Comparison of ENCODE assay signal across 33 cellular contexts in the genomic region with DNA sequence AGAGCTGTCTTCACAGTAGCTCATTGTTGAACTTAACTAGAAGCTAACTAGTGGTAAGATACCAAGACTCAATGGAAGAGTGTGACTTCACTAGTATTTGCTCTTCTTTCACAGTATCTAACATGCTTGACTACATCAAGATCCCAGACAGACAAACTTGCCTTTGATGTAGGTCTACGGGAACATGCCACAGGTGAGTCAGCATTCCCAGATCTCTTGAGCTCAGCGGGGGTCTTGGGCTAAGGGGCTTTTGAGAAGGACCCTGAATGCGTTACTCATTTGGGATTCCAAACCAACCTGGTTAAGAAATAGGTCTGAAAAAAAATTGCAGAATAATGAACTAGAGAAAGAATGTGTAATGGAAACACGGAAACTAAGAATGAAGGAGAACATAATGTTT.
"Had no signal": no experiment of that assay in that cellular context is flagged by ENCODE, and none has a peak within 500 bp of the region (broad histone marks: within the 10 kb centered on the region; RNA-seq: fewer than 3 reads in every experiment).

No MANE protein-coding gene starts in this region.

- H3K4me3 Mint-ChIP-seq: activated CD4-positive, alpha-beta T cell treated with anti-CD3 and anti-CD28 coated beads, Interleukin-2, amount 10 ng/mL, durations not matched to agents 24 days and 14 days; activated CD8-positive, alpha-beta T cell treated with anti-CD3 and anti-CD28 coated beads for 36 hours; activated naive CD8-positive, alpha-beta T cell treated with anti-CD3 and anti-CD28 coated beads for 36 hours; activated T-cell treated with anti-CD3 and anti-CD28 coated beads, Interleukin-2, amount 50 U/mL, for 72 hours; activated T-helper 17 cell treated with anti-CD3 and anti-CD28 coated beads, Interleukin-2, amount 50 U/mL, for 72 hours; central memory CD8-positive, alpha-beta T cell had no signal

- H3K27ac Mint-ChIP-seq: activated CD4-positive, alpha-beta T cell treated with anti-CD3 and anti-CD28 coated beads, Interleukin-2, amount 10 ng/mL, durations not matched to agents 24 days and 14 days; activated CD8-positive, alpha-beta T cell treated with anti-CD3 and anti-CD28 coated beads for 36 hours; activated naive CD8-positive, alpha-beta T cell treated with anti-CD3 and anti-CD28 coated beads for 36 hours; activated T-cell treated with anti-CD3 and anti-CD28 coated beads, Interleukin-2, amount 50 U/mL, for 72 hours; activated T-helper 17 cell treated with anti-CD3 and anti-CD28 coated beads, Interleukin-2, amount 50 U/mL, for 72 hours had no signal

- DNase-seq: activated CD4-positive, alpha-beta T cell treated with anti-CD3 and anti-CD28 coated beads, Interleukin-2, amount 10 ng/mL, durations not matched to agents 24 days and 14 days; activated CD4-positive, alpha-beta T cell treated with anti-CD3 and anti-CD28 coated beads, Interleukin-2, amount 50 U/mL, for 4 hours; activated CD8-positive, alpha-beta T cell treated with anti-CD3 and anti-CD28 coated beads for 36 hours; activated effector memory CD4-positive, alpha-beta T cell treated with anti-CD3 and anti-CD28 coated beads, Interleukin-2, amount 50 U/mL, for 16 hours; activated naive CD4-positive, alpha-beta T cell; activated naive CD4-positive, alpha-beta T cell treated with anti-CD3 and anti-CD28 coated beads, Interleukin-2, amount 50 U/mL, for 16 hours; activated naive CD8-positive, alpha-beta T cell treated with anti-CD3 and anti-CD28 coated beads for 36 hours; activated T-cell treated with anti-CD3 and anti-CD28 coated beads, Interleukin-2, amount 50 U/mL, for 1 hour; activated T-cell treated with anti-CD3 and anti-CD28 coated beads, Interleukin-2, amount 50 U/mL, for 72 hours; amniotic stem cell; Karpas-422; KBM-7; NCI-H1048; NCI-H1105 treated with DMSO at 0.1 percent for 48 hours; NCI-H1436; NCI-H1694 treated with DMSO at 0.1 percent for 48 hours; NCI-H2029 treated with DMSO at 0.1 percent for 48 hours; NCI-H2107; NCI-H2171; NCI-H446; NCI-H524; NCI-H69; NCI-H82; SHP77; SJCRH30; T1000; WERI-Rb-1 had no signal

- H3K36me3 Mint-ChIP-seq: activated naive CD8-positive, alpha-beta T cell treated with anti-CD3 and anti-CD28 coated beads for 36 hours had no signal

- H3K9me3 ChIP-seq: ascending aorta, SJCRH30 had no signal

- H3K4me1 ChIP-seq: ascending aorta, SJCRH30 had no signal

- H3K27ac ChIP-seq: ascending aorta, cardiac muscle cell, SJCRH30, SK-N-MC, WERI-Rb-1 had no signal

- H3K4me3 ChIP-seq: ascending aorta, cardiac muscle cell, SJCRH30, SK-N-MC had no signal

- H3K36me3 ChIP-seq: ascending aorta, cardiac muscle cell, WERI-Rb-1 had no signal

- ATAC-seq: activated CD8-positive, alpha-beta T cell treated with anti-CD3 and anti-CD28 coated beads for 36 hours; activated T-cell treated with anti-CD3 and anti-CD28 coated beads, Interleukin-2, amount 50 U/mL, for 72 hours; activated T-helper 17 cell treated with anti-CD3 and anti-CD28 coated beads, Interleukin-2, amount 50 U/mL, for 72 hours; Panc1 had no signal

- H3K9me3 Mint-ChIP-seq: activated CD4-positive, alpha-beta T cell treated with anti-CD3 and anti-CD28 coated beads, Interleukin-2, amount 10 ng/mL, durations not matched to agents 24 days and 14 days; activated CD8-positive, alpha-beta T cell treated with anti-CD3 and anti-CD28 coated beads for 36 hours; activated naive CD8-positive, alpha-beta T cell treated with anti-CD3 and anti-CD28 coated beads for 36 hours; activated T-cell treated with anti-CD3 and anti-CD28 coated beads, Interleukin-2, amount 50 U/mL, for 72 hours; activated T-helper 17 cell treated with anti-CD3 and anti-CD28 coated beads, Interleukin-2, amount 50 U/mL, for 72 hours; central memory CD8-positive, alpha-beta T cell had no signal

- H3K27me3 Mint-ChIP-seq: activated CD4-positive, alpha-beta T cell treated with anti-CD3 and anti-CD28 coated beads, Interleukin-2, amount 10 ng/mL, durations not matched to agents 24 days and 14 days; activated CD8-positive, alpha-beta T cell treated with anti-CD3 and anti-CD28 coated beads for 36 hours; central memory CD8-positive, alpha-beta T cell had no signal

- H3K4me1 Mint-ChIP-seq: activated CD4-positive, alpha-beta T cell treated with anti-CD3 and anti-CD28 coated beads, Interleukin-2, amount 10 ng/mL, durations not matched to agents 24 days and 14 days; activated naive CD8-positive, alpha-beta T cell treated with anti-CD3 and anti-CD28 coated beads for 36 hours; activated T-helper 17 cell treated with anti-CD3 and anti-CD28 coated beads, Interleukin-2, amount 50 U/mL, for 72 hours; central memory CD8-positive, alpha-beta T cell had no signal

- H3K27me3 ChIP-seq: ascending aorta, cardiac muscle cell, SJCRH30 had no signal
